In genomic region chr17:22270381-22270780, GRCh38 we compare ENCODE assay signal across 20 cellular contexts.
"Had no signal": no experiment of that assay in that cellular context is flagged by ENCODE, and none has a peak within 500 bp of the region (broad histone marks: within the 10 kb centered on the region; RNA-seq: fewer than 3 reads in every experiment).

No MANE protein-coding gene starts in this region.

- H3K4me1 ChIP-seq: left lung, neural progenitor cell, psoas muscle, suprapubic skin, thyroid gland, vagina had no signal

- H3K27ac Mint-ChIP-seq: effector memory CD8-positive, alpha-beta T cell; naive thymus-derived CD4-positive, alpha-beta T cell; nephron; neural progenitor cell; stimulated activated naive B cell treated with anti-CD40 and anti-IgM and Interleukin-4, amounts not matched to agents 10 μg/mL and 1 μg/mL and 100 μg/mL, for 72 hours; stimulated activated naive CD8-positive, alpha-beta T cell treated with anti-CD3 and anti-CD28 coated beads, Interleukin-15, Interleukin-2, amounts not matched to agents 100 ng/mL and 50 ng/mL, for 24 hours had no signal

- H2AFZ ChIP-seq: neural progenitor cell had no signal

- H3K4me1 Mint-ChIP-seq: naive thymus-derived CD4-positive, alpha-beta T cell; nephron; neural progenitor cell; stimulated activated naive B cell treated with anti-CD40 and anti-IgM and Interleukin-4, amounts not matched to agents 10 μg/mL and 1 μg/mL and 100 μg/mL, for 72 hours had no signal

- H3K9me3 ChIP-seq: psoas muscle, thyroid gland, vagina had no signal

- H3K9ac ChIP-seq: neural progenitor cell had no signal

- H3K27me3 ChIP-seq: left lung, neural progenitor cell, suprapubic skin, thyroid gland, vagina had no signal

- H3K27me3 Mint-ChIP-seq: effector memory CD8-positive, alpha-beta T cell; naive thymus-derived CD4-positive, alpha-beta T cell; stimulated activated naive B cell treated with anti-CD40 and anti-IgM and Interleukin-4, amounts not matched to agents 10 μg/mL and 1 μg/mL and 100 μg/mL, for 72 hours; stimulated activated naive CD8-positive, alpha-beta T cell treated with anti-CD3 and anti-CD28 coated beads, Interleukin-15, Interleukin-2, amounts not matched to agents 100 ng/mL and 50 ng/mL, for 24 hours had no signal

- DNase-seq: cortex of kidney; effector memory CD8-positive, alpha-beta T cell; kidney; left lung; mesenchymal stem cell; midbrain; naive thymus-derived CD4-positive, alpha-beta T cell; psoas muscle; right cardiac atrium; stimulated activated CD4-positive, alpha-beta T cell treated with anti-CD3 and anti-CD28 coated beads, Interleukin-15, amount 100 ng/mL, for 24 hours; stimulated activated CD4-positive, alpha-beta T cell treated with anti-CD3 and anti-CD28 coated beads, Interleukin-2, amount 100 ng/mL, for 48 hours; stimulated activated naive B cell treated with anti-CD40 and anti-IgM and Interleukin-4, amounts not matched to agents 10 μg/mL and 1 μg/mL and 100 μg/mL, for 72 hours; thyroid gland; trophoblast cell had no signal

- H3K27ac ChIP-seq: left lung, neural progenitor cell, psoas muscle, skin epidermis, suprapubic skin, thyroid gland, vagina had no signal

- H3K36me3 ChIP-seq: left lung, neural progenitor cell, suprapubic skin, thyroid gland, vagina had no signal

- H3K4me3 ChIP-seq: left lung, neural progenitor cell, psoas muscle, skin epidermis, suprapubic skin, thyroid gland, vagina had no signal

- H3K4me2 ChIP-seq: neural progenitor cell had no signal

- H3K4me3 Mint-ChIP-seq: effector memory CD8-positive, alpha-beta T cell; naive thymus-derived CD4-positive, alpha-beta T cell; nephron; neural progenitor cell; stimulated activated naive B cell treated with anti-CD40 and anti-IgM and Interleukin-4, amounts not matched to agents 10 μg/mL and 1 μg/mL and 100 μg/mL, for 72 hours; stimulated activated naive CD8-positive, alpha-beta T cell treated with anti-CD3 and anti-CD28 coated beads, Interleukin-15, Interleukin-2, amounts not matched to agents 100 ng/mL and 50 ng/mL, for 24 hours had no signal

- ATAC-seq: effector memory CD8-positive, alpha-beta T cell; left lung; naive thymus-derived CD4-positive, alpha-beta T cell; psoas muscle; right cardiac atrium; stimulated activated naive B cell treated with anti-CD40 and anti-IgM and Interleukin-4, amounts not matched to agents 10 μg/mL and 1 μg/mL and 100 μg/mL, for 72 hours had no signal

- H3K36me3 Mint-ChIP-seq: neural progenitor cell; stimulated activated naive B cell treated with anti-CD40 and anti-IgM and Interleukin-4, amounts not matched to agents 10 μg/mL and 1 μg/mL and 100 μg/mL, for 72 hours had no signal
